Comparison of ENCODE assay signal across 8 cellular contexts in the genomic region with DNA sequence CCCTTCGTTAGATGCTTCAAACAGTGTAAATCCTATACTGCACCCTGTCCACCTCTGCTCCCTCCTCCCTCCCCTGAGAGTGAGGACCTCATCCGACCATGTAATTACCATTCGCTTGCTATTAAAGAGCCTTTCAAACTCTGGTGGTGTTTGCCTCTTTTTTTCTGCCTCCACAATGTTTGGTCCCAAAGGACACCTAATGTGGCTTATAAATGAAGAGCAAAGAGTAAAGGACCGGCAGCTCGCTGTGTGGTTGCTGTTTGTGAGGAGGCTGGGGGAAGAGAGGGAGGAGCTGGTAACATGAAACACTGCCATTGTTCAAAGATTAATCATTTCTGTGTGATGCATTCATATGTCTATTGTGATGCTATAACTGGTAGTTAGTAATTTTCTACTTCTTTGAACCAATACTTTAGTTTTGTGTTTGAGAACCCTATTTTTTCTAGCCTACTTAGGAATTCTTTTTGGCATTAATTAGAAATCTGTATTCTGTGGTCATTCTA. TPM values are rescaled to one million over a fixed set of nuclear protein-coding genes. Genes with fewer than 3 reads are reported as not detected.
A peak's percentile ranks its signal among the peaks of the same experiment; 100 is the strongest.
DNase-seq lines count a peak whose midpoint lies in the region; ATAC-seq, FAIRE-seq and TF ChIP-seq lines count a peak whose summit lies in the region.

No MANE protein-coding gene starts in this region.

- ATAC-seq in WTC11 (no peak; the same call in 1 of the 2 replicates), HG02588 (IDR thresholded peaks at IDR 0.05; ENCODE audit: unreplicated experiment) (no peak)

- peak overlapping the region in 2 of 3 donors; percentile 15 to 60 for H3K27ac Mint-ChIP-seq in IgD-negative memory B cell
- H3K27ac Mint-ChIP-seq in WTC11, result no peak overlapping the region

- TF ChIP-seq CTCF in WTC11 (IDR thresholded peaks at IDR 0.05), result no peak

- FAIRE-seq in urothelium cell line (lab: Jason Lieb, UNC), result no peak

- POLR2A ChIA-PET in WTC11 (lab: Charles Lee), result no interaction called here

- DNase-seq in NCI-H510A treated with DMSO at 0.1 percent for 48 hours (lab: John Stamatoyannopoulos, UW) (peak; percentile 82), NCI-H510A (lab: John Stamatoyannopoulos, UW) (no peak), WTC11 (ENCODE audit: low spot score) (no peak), hippocampal formation (lab: John Stamatoyannopoulos, UW) (peak; percentile 40 to 82), urothelium cell line (ENCODE audit: low spot score) (peak; percentile 70), NCI-H1048 (lab: John Stamatoyannopoulos, UW) (no peak)

- H3K9me3 Mint-ChIP-seq in IgD-negative memory B cell (no peaks in the 10 kb centered on the region), WTC11 (no peaks in the 10 kb centered on the region)

- H3K4me1 Mint-ChIP-seq in IgD-negative memory B cell, result peaks cover 26 to 45% (median 37%) of the 10 kb centered on the region in 3 donors
- H3K4me1 Mint-ChIP-seq in WTC11, result peaks cover 74% of the 10 kb centered on the region

- H3K36me3 Mint-ChIP-seq in IgD-negative memory B cell, result no peaks in the 10 kb centered on the region
- H3K36me3 Mint-ChIP-seq in WTC11, result no peaks in the 10 kb centered on the region

- CTCF ChIA-PET in WTC11 (lab: Charles Lee), result interaction anchor here (1.2 to 2.6 kb wide), 3 partner anchors 113 to 401 kb away, joined by 3 to 27 read pairs (median 4); no protein-coding TSS in a partner anchor

- H3K4me3 Mint-ChIP-seq in IgD-negative memory B cell (peak overlapping the region; percentile 3 to 81 (median 56)), WTC11 (peak overlapping the region; percentile 52)

- no peaks in the 10 kb centered on the region for H3K27me3 Mint-ChIP-seq in IgD-negative memory B cell
- H3K27me3 Mint-ChIP-seq in WTC11 (ENCODE audit: low read depth), result peaks cover 7% of the 10 kb centered on the region

TF ChIP-seq in WTC11, 78 proteins besides CTCF, POLR2A, EP300 and RAD21:
- TF ChIP-seq, protein P1, sequence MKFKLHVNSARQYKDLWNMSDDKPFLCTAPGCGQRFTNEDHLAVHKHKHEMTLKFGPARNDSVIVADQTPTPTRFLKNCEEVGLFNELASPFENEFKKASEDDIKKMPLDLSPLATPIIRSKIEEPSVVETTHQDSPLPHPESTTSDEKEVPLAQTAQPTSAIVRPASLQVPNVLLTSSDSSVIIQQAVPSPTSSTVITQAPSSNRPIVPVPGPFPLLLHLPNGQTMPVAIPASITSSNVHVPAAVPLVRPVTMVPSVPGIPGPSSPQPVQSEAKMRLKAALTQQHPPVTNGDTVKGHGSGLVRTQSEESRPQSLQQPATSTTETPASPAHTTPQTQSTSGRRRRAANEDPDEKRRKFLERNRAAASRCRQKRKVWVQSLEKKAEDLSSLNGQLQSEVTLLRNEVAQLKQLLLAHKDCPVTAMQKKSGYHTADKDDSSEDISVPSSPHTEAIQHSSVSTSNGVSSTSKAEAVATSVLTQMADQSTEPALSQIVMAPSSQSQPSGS (CRISPR knock-in tag; IDR thresholded peaks at IDR 0.05; ENCODE audit: borderline replicate concordance, low read depth), result no peak
- TF ChIP-seq ZNF232 (CRISPR knock-in tag; IDR thresholded peaks at IDR 0.05) (no peak), HMGA2 (CRISPR knock-in tag; IDR thresholded peaks at IDR 0.05) (no peak), EMX1 (CRISPR knock-in tag; IDR thresholded peaks at IDR 0.05) (no peak), TP53 (CRISPR knock-in tag; IDR thresholded peaks at IDR 0.05) (no peak), ZNF396 (CRISPR knock-in tag; IDR thresholded peaks at IDR 0.05; ENCODE audit: borderline replicate concordance) (no peak), NR2C2 (CRISPR knock-in tag; IDR thresholded peaks at IDR 0.05) (no peak)
- TF ChIP-seq, protein P2, sequence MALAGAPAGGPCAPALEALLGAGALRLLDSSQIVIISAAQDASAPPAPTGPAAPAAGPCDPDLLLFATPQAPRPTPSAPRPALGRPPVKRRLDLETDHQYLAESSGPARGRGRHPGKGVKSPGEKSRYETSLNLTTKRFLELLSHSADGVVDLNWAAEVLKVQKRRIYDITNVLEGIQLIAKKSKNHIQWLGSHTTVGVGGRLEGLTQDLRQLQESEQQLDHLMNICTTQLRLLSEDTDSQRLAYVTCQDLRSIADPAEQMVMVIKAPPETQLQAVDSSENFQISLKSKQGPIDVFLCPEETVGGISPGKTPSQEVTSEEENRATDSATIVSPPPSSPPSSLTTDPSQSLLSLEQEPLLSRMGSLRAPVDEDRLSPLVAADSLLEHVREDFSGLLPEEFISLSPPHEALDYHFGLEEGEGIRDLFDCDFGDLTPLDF (CRISPR knock-in tag; IDR thresholded peaks at IDR 0.05), result no peak
- TF ChIP-seq, protein P3, sequence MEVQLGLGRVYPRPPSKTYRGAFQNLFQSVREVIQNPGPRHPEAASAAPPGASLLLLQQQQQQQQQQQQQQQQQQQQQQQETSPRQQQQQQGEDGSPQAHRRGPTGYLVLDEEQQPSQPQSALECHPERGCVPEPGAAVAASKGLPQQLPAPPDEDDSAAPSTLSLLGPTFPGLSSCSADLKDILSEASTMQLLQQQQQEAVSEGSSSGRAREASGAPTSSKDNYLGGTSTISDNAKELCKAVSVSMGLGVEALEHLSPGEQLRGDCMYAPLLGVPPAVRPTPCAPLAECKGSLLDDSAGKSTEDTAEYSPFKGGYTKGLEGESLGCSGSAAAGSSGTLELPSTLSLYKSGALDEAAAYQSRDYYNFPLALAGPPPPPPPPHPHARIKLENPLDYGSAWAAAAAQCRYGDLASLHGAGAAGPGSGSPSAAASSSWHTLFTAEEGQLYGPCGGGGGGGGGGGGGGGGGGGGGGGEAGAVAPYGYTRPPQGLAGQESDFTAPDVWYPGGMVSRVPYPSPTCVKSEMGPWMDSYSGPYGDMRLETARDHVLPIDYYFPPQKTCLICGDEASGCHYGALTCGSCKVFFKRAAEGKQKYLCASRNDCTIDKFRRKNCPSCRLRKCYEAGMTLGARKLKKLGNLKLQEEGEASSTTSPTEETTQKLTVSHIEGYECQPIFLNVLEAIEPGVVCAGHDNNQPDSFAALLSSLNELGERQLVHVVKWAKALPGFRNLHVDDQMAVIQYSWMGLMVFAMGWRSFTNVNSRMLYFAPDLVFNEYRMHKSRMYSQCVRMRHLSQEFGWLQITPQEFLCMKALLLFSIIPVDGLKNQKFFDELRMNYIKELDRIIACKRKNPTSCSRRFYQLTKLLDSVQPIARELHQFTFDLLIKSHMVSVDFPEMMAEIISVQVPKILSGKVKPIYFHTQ (CRISPR knock-in tag; IDR thresholded peaks at IDR 0.05), result no peak
- TF ChIP-seq, protein P4, sequence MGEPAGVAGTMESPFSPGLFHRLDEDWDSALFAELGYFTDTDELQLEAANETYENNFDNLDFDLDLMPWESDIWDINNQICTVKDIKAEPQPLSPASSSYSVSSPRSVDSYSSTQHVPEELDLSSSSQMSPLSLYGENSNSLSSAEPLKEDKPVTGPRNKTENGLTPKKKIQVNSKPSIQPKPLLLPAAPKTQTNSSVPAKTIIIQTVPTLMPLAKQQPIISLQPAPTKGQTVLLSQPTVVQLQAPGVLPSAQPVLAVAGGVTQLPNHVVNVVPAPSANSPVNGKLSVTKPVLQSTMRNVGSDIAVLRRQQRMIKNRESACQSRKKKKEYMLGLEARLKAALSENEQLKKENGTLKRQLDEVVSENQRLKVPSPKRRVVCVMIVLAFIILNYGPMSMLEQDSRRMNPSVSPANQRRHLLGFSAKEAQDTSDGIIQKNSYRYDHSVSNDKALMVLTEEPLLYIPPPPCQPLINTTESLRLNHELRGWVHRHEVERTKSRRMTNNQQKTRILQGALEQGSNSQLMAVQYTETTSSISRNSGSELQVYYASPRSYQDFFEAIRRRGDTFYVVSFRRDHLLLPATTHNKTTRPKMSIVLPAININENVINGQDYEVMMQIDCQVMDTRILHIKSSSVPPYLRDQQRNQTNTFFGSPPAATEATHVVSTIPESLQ (CRISPR knock-in tag; IDR thresholded peaks at IDR 0.05), result no peak
- TF ChIP-seq, protein P5, sequence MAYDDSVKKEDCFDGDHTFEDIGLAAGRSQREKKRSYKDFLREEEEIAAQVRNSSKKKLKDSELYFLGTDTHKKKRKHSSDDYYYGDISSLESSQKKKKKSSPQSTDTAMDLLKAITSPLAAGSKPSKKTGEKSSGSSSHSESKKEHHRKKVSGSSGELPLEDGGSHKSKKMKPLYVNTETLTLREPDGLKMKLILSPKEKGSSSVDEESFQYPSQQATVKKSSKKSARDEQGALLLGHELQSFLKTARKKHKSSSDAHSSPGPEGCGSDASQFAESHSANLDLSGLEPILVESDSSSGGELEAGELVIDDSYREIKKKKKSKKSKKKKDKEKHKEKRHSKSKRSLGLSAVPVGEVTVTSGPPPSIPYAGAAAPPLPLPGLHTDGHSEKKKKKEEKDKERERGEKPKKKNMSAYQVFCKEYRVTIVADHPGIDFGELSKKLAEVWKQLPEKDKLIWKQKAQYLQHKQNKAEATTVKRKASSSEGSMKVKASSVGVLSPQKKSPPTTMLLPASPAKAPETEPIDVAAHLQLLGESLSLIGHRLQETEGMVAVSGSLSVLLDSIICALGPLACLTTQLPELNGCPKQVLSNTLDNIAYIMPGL (CRISPR knock-in tag; IDR thresholded peaks at IDR 0.05), result no peak
- TF ChIP-seq, protein P6, sequence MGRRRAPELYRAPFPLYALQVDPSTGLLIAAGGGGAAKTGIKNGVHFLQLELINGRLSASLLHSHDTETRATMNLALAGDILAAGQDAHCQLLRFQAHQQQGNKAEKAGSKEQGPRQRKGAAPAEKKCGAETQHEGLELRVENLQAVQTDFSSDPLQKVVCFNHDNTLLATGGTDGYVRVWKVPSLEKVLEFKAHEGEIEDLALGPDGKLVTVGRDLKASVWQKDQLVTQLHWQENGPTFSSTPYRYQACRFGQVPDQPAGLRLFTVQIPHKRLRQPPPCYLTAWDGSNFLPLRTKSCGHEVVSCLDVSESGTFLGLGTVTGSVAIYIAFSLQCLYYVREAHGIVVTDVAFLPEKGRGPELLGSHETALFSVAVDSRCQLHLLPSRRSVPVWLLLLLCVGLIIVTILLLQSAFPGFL (CRISPR knock-in tag; IDR thresholded peaks at IDR 0.05; ENCODE audit: borderline replicate concordance), result no peak
TF ChIP-seq in WTC11: peak in this region for 0.

RNA-seq across cellular contexts. Expression of a gene that starts 27.9 kb away (rescaled TPM):
- 8.9 TPM for polyA plus RNA-seq in IgD-negative memory B cell
- total RNA-seq in WTC11 (2021), result 5.0 to 6.4 TPM (median 5.4 TPM) in 3 replicates

Comparison
In these comparisons a context has a peak if more than half of its experiments do, and no peak if none do; other contexts are left out.
1. DNase-seq: peak in NCI-H510A treated with DMSO at 0.1 percent for 48 hours (single experiment), hippocampal formation (2 of 2) and urothelium cell line (single experiment); none in NCI-H510A (single experiment), WTC11 (single experiment) and NCI-H1048 (single experiment).